8 cellular contexts compared by ENCODE assay signal in genomic region chr5:65102826-65103673, GRCh38.
DNase-seq lines count a peak whose midpoint lies in the region; ATAC-seq, FAIRE-seq and TF ChIP-seq lines count a peak whose summit lies in the region.

No MANE protein-coding gene starts in this region.

- no peaks in the 10 kb centered on the region for H3K9me3 ChIP-seq in liver (ENCODE audit: control insufficient read depth in 4 of 4, low read length in 3 of 4)

- WGBS in liver, result 1% methylated on average over 62 of the region's 62 CpGs

- peak; percentile 69 for DNase-seq in NCI-H187 treated with DMSO at 0.1 percent for 48 hours (lab: John Stamatoyannopoulos, UW)
- DNase-seq in activated CD4-positive, alpha-beta T cell treated with anti-CD3 and anti-CD28 coated beads for 36 hours, result peak; percentile 52
- no peak for DNase-seq in coronary artery (ENCODE audit: low spot score)
- peak; percentile 20 for DNase-seq in stimulated activated CD8-positive, alpha-beta memory T cell treated with anti-CD3 and anti-CD28 coated beads, Interleukin-15, amount 100 ng/mL, for 1 hour (ENCODE audit: low read depth)
- no peak for DNase-seq in D721Med (ENCODE audit: insufficient read length, low spot score)

- H3K4me1 ChIP-seq in liver (ENCODE audit: control insufficient read depth in 4 of 4, insufficient read depth in 4 of 4, low read length in 3 of 4), result peaks cover 0 to 8% (median 1%) of the 10 kb centered on the region in 4 donors

- FAIRE-seq in D721Med (lab: Jason Lieb, UNC), result no peak

- TF ChIP-seq CTCF in coronary artery (IDR thresholded peaks at IDR 0.05) (no peak), liver (IDR thresholded peaks at IDR 0.05; ENCODE audit: low read depth, low read length, missing input control) (peak; percentile 18), D721Med (IDR thresholded peaks at IDR 0.05; ENCODE audit: insufficient read depth, missing control alignments) (no peak)

- H3K27me3 Mint-ChIP-seq in activated CD4-positive, alpha-beta T cell treated with anti-CD3 and anti-CD28 coated beads for 36 hours, result peaks cover 9% of the 10 kb centered on the region

- peak; percentile 24 to 50 for TF ChIP-seq RAD21 in liver (IDR thresholded peaks at IDR 0.05)

- CTCF ChIA-PET in activated CD4-positive, alpha-beta T cell treated with anti-CD3 and anti-CD28 coated beads for 36 hours (lab: Charles Lee), result interaction anchor here (2.4 kb wide), 1 partner anchor 380 kb away, joined by 7 read pairs; no protein-coding TSS in a partner anchor

- peak overlapping the region in 1 of 2 donors; percentile 57 for H3K9ac ChIP-seq in liver (ENCODE audit: low read depth in 1 of 2, low read length in 2 of 2)

- no peaks in the 10 kb centered on the region for H3K36me3 Mint-ChIP-seq in activated CD4-positive, alpha-beta T cell treated with anti-CD3 and anti-CD28 coated beads for 36 hours (ENCODE audit: low read depth)

- no peaks in the 10 kb centered on the region for H3K36me3 ChIP-seq in liver (ENCODE audit: control insufficient read depth in 4 of 4, insufficient read depth in 3 of 4, low read depth in 1 of 4, low read length in 3 of 4)

- POLR2A ChIA-PET in activated CD4-positive, alpha-beta T cell treated with anti-CD3 and anti-CD28 coated beads for 36 hours (lab: Charles Lee), result no interaction called here

- H3K9me3 Mint-ChIP-seq in activated CD4-positive, alpha-beta T cell treated with anti-CD3 and anti-CD28 coated beads for 36 hours (ENCODE audit: low read depth), result no peaks in the 10 kb centered on the region

- peaks cover 30% of the 10 kb centered on the region for H3K4me1 Mint-ChIP-seq in activated CD4-positive, alpha-beta T cell treated with anti-CD3 and anti-CD28 coated beads for 36 hours

- peak; percentile 76 for ATAC-seq in GM18498 (IDR thresholded peaks at IDR 0.05; ENCODE audit: unreplicated experiment)
- ATAC-seq in HG02763 (IDR thresholded peaks at IDR 0.05; ENCODE audit: unreplicated experiment), result peak; percentile 78
- peak; percentile 84 for ATAC-seq in activated CD4-positive, alpha-beta T cell treated with anti-CD3 and anti-CD28 coated beads for 36 hours

- intact Hi-C loops in activated CD4-positive, alpha-beta T cell treated with anti-CD3 and anti-CD28 coated beads for 36 hours (cut with DNase I, micrococcal nuclease), result loop anchor here (1.0 to 10.0 kb wide), 6 partner anchors 66 to 522 kb away; partner anchors contain the start of genes CENPK (in 1 of the 2), PPWD1 (in 1 of the 2), SHLD3 (in 1 of the 2) and TRAPPC13 (in 1 of the 2)

- peak overlapping the region; percentile 72 for H3K27ac Mint-ChIP-seq in activated CD4-positive, alpha-beta T cell treated with anti-CD3 and anti-CD28 coated beads for 36 hours

- H3K4me3 Mint-ChIP-seq in activated CD4-positive, alpha-beta T cell treated with anti-CD3 and anti-CD28 coated beads for 36 hours, result peak overlapping the region; percentile 66

- H3K27ac ChIP-seq in coronary artery, result peak overlapping the region; percentile 53 to 88
- H3K27ac ChIP-seq in liver (ENCODE audit: low read depth in 1 of 2, low read length in 2 of 2), result peak overlapping the region; percentile 50 to 66

- H3K4me3 ChIP-seq in coronary artery (peak overlapping the region; percentile 81), liver (ENCODE audit: low read depth in 1 of 3, low read length in 3 of 3) (peak overlapping the region; percentile 22 to 65 (median 61))

- H3K27me3 ChIP-seq in liver (ENCODE audit: control insufficient read depth in 4 of 4, insufficient read depth in 4 of 4, low read length in 3 of 4), result no peaks in the 10 kb centered on the region

TF ChIP-seq in liver, 16 proteins besides CTCF, POLR2A, EP300 and RAD21:
- no peak for TF ChIP-seq REST (IDR thresholded peaks at IDR 0.05)
- TF ChIP-seq NR2F2 (IDR thresholded peaks at IDR 0.05), result no peak
- peak; percentile 94 for TF ChIP-seq YY1 (IDR thresholded peaks at IDR 0.05)
- no peak for TF ChIP-seq FOXA2 (IDR thresholded peaks at IDR 0.05)
- TF ChIP-seq MAX (IDR thresholded peaks at IDR 0.05), result no peak
- TF ChIP-seq SP1 (IDR thresholded peaks at IDR 0.05), result no peak

Comparison
In these comparisons a context has a peak if more than half of its experiments do, and no peak if none do; other contexts are left out.
1. DNase-seq: peak in NCI-H187 treated with DMSO at 0.1 percent for 48 hours (single experiment), activated CD4-positive, alpha-beta T cell treated with anti-CD3 and anti-CD28 coated beads for 36 hours (single experiment) and stimulated activated CD8-positive, alpha-beta memory T cell treated with anti-CD3 and anti-CD28 coated beads, Interleukin-15, amount 100 ng/mL, for 1 hour (single experiment); none in coronary artery (single experiment) and D721Med (single experiment).
2. Peak in every context shown above with its lines, with median percentiles within 50 percentile points of each other: ATAC-seq.